In the genomic region with DNA sequence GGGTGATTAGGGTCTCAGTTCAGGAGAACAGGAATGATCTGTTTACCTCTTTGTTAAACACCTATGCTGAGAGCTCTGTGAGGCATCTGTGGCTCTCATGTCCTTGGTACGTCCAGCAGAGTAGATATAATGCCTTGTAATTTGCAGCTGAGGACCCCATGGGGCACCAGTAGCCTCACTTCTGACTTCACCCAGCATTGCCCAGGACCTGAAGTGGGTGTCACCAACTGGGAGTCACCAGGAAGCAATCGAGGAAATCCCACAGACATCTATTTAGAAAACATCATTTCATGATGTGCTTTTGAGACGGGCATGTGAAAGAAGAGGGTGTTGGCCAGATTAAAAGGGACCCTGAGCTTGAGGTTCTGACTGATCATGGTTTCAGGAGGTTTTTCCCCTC, we compare ENCODE assay signal across 20 cellular contexts. TPM values are rescaled to one million over a fixed set of nuclear protein-coding genes. Genes with fewer than 3 reads are reported as not detected.
DNase-seq lines count a peak whose midpoint lies in the region; ATAC-seq, FAIRE-seq and TF ChIP-seq lines count a peak whose summit lies in the region.
"Had no signal": no experiment of that assay in that cellular context is flagged by ENCODE, and none has a peak within 500 bp of the region (broad histone marks: within the 10 kb centered on the region; RNA-seq: fewer than 3 reads in every experiment).

No MANE protein-coding gene starts in this region.

- no peaks in the 10 kb centered on the region for H3K9me3 ChIP-seq in colonic mucosa
- H3K9me3 ChIP-seq in mucosa of rectum (ENCODE audit: control insufficient read depth in 2 of 2, low read length in 2 of 2): no peaks in the 10 kb centered on the region
- H3K9me3 ChIP-seq in transverse colon: no peaks in the 10 kb centered on the region
- H3K9me3 ChIP-seq in CD4-positive, alpha-beta T cell (ENCODE audit: control insufficient read depth, low read length): no peaks in the 10 kb centered on the region
- H3K9me3 ChIP-seq: BLaER1 treated with 17β-estradiol and CSF1 and Interleukin-3, amounts not matched to agents 10 nM and 100 nM had no signal

- no peak for TF ChIP-seq EP300 in transverse colon (IDR thresholded peaks at IDR 0.05; ENCODE audit: low read depth)

- H3K4me1 Mint-ChIP-seq in CD4-positive, alpha-beta T cell (ENCODE audit: low read depth): peaks cover 19% of the 10 kb centered on the region

- in situ Hi-C loops in transverse colon (cut with MboI; ENCODE audit: low pct_ligation_motif_present in 1 of 4, low pct_unique_long_range_greater_than_20kb in 1 of 4, low sequenced_read_pairs in 3 of 4): no loop called here

- no peak overlapping the region for H3K4me3 ChIP-seq in colonic mucosa
- H3K4me3 ChIP-seq in mucosa of rectum (ENCODE audit: low read length in 2 of 2): peak overlapping the region; percentile 51 to 59
- no peak overlapping the region for H3K4me3 ChIP-seq in transverse colon
- H3K4me3 ChIP-seq: BLaER1 treated with 17β-estradiol and CSF1 and Interleukin-3, amounts not matched to agents 10 nM and 100 nM; K562 had no signal

- H3K4me3 Mint-ChIP-seq in CD4-positive, alpha-beta T cell: no peak overlapping the region
- H3K4me3 Mint-ChIP-seq: HFFc6 had no signal

- TF ChIP-seq CTCF in colonic mucosa (IDR thresholded peaks at IDR 0.05) (no peak), transverse colon (IDR thresholded peaks at IDR 0.05) (no peak)
- no peak for TF ChIP-seq CTCF in CD4-positive, alpha-beta T cell (IDR thresholded peaks at IDR 0.05)

- intact Hi-C loops in colonic mucosa (cut with DNase I): no loop called here
- intact Hi-C loops in transverse colon (cut with DNase I; ENCODE audit: low total_unique reads): no loop called here
- intact Hi-C loops in CD4-positive, alpha-beta T cell (cut with DNase I, micrococcal nuclease): no loop called here

- TF ChIP-seq POLR2A in transverse colon (IDR thresholded peaks at IDR 0.05): no peak

- H3K9ac ChIP-seq in colonic mucosa (ENCODE audit: low read depth in 2 of 2, low read length in 2 of 2) (peak overlapping the region in 1 of 2 donors; percentile 65), mucosa of rectum (ENCODE audit: low read depth in 1 of 2, low read length in 2 of 2) (peak overlapping the region; percentile 34 to 54)
- H3K9ac ChIP-seq: BLaER1 treated with 17β-estradiol and CSF1 and Interleukin-3, amounts not matched to agents 10 nM and 100 nM had no signal

- H3K27ac ChIP-seq in colonic mucosa: peak overlapping the region; percentile 89
- peak overlapping the region; percentile 89 to 93 for H3K27ac ChIP-seq in mucosa of rectum (ENCODE audit: low read depth in 2 of 2, low read length in 2 of 2)
- peak overlapping the region; percentile 79 to 85 (median 82) for H3K27ac ChIP-seq in transverse colon
- no peak overlapping the region for H3K27ac ChIP-seq in CD4-positive, alpha-beta T cell (ENCODE audit: low read depth, low read length)
- H3K27ac ChIP-seq: BLaER1 treated with 17β-estradiol and CSF1 and Interleukin-3, amounts not matched to agents 10 nM and 100 nM; HL-60 had no signal

- peak; percentile 67 for FAIRE-seq in HTR-8/SVneo (lab: Jason Lieb, UNC)
- FAIRE-seq: G401.6, GM12891, H1, K562 had no signal

- no peak for ATAC-seq in CD4-positive, alpha-beta T cell (ENCODE audit: poor library complexity)
- ATAC-seq in GM19324 (IDR thresholded peaks at IDR 0.05; ENCODE audit: low FRiP score, unreplicated experiment): no peak
- ATAC-seq in HG03521 (IDR thresholded peaks at IDR 0.05; ENCODE audit: unreplicated experiment): no peak

- POLR2A ChIA-PET in CD4-positive, alpha-beta T cell (lab: Charles Lee): no interaction called here

- CTCF ChIA-PET in CD4-positive, alpha-beta T cell (lab: Charles Lee): no interaction called here

- H3K27ac Mint-ChIP-seq in CD4-positive, alpha-beta T cell: no peak overlapping the region
- H3K27ac Mint-ChIP-seq: HFFc6 had no signal

- H3K9me3 Mint-ChIP-seq in CD4-positive, alpha-beta T cell: no peaks in the 10 kb centered on the region

- peaks cover 7% of the 10 kb centered on the region for H3K27me3 Mint-ChIP-seq in CD4-positive, alpha-beta T cell

- H3K27me3 ChIP-seq in colonic mucosa (no peaks in the 10 kb centered on the region), mucosa of rectum (ENCODE audit: control insufficient read depth in 2 of 2, insufficient read depth in 2 of 2, low read length in 2 of 2) (no peaks in the 10 kb centered on the region), transverse colon (peaks cover 6% of the 10 kb centered on the region)
- no peaks in the 10 kb centered on the region for H3K27me3 ChIP-seq in CD4-positive, alpha-beta T cell (ENCODE audit: control insufficient read depth, insufficient read depth, low read length)
- H3K27me3 ChIP-seq: BLaER1 treated with 17β-estradiol and CSF1 and Interleukin-3, amounts not matched to agents 10 nM and 100 nM had no signal

- H3K4me1 ChIP-seq in colonic mucosa: no peaks in the 10 kb centered on the region
- peaks cover 22 to 24% of the 10 kb centered on the region in 2 donors for H3K4me1 ChIP-seq in mucosa of rectum (ENCODE audit: control insufficient read depth in 2 of 2, insufficient read depth in 2 of 2, low read length in 2 of 2)
- H3K4me1 ChIP-seq in transverse colon: peaks cover 0 to 26% (median 16%) of the 10 kb centered on the region in 4 donors
- H3K4me1 ChIP-seq: BLaER1 treated with 17β-estradiol and CSF1 and Interleukin-3, amounts not matched to agents 10 nM and 100 nM had no signal

- WGBS in transverse colon (ENCODE audit: low coverage in 1 of 2), 2 donors: 42% methylated on average over 3 of the region's 3 CpGs; no CpG with 5 or more reads in 1 of the 2 donors

- H3K36me3 Mint-ChIP-seq in CD4-positive, alpha-beta T cell (ENCODE audit: low read depth): no peaks in the 10 kb centered on the region
- H3K36me3 Mint-ChIP-seq: CD4-positive, CD25-positive, alpha-beta regulatory T cell had no signal

- DNase-seq in HTR-8/SVneo (ENCODE audit: insufficient read length, low spot score): no peak
- DNase-seq in colonic mucosa: no peak
- DNase-seq in transverse colon: peak; percentile 22
- DNase-seq in CD4-positive, alpha-beta T cell: no peak
- DNase-seq: ACHN, DMS79 treated with DMSO at 0.1 percent for 48 hours, EL, HCEC 1CT, HFFc6 had no signal

- H3K36me3 ChIP-seq in colonic mucosa: no peaks in the 10 kb centered on the region
- peaks cover 0 to 5% of the 10 kb centered on the region in 2 donors for H3K36me3 ChIP-seq in mucosa of rectum (ENCODE audit: control insufficient read depth in 2 of 2, insufficient read depth in 2 of 2, low read length in 2 of 2)
- H3K36me3 ChIP-seq in transverse colon: no peaks in the 10 kb centered on the region
- H3K36me3 ChIP-seq: BLaER1 treated with 17β-estradiol and CSF1 and Interleukin-3, amounts not matched to agents 10 nM and 100 nM had no signal

RNA-seq across cellular contexts. Expression of a gene that starts 8.8 kb away (rescaled TPM):
- 10 to 100 TPM; 11.7 to 28.8 TPM for total RNA-seq in colonic mucosa
- total RNA-seq in transverse colon: 100 to 1,000 TPM in 1 of 4 donors, 10 to 100 TPM in 3; 13.1 to 127 (median 76.8) TPM
- total RNA-seq in CD4-positive, alpha-beta T cell: 1 to 10 TPM; 1.0 to 1.4 TPM
- total RNA-seq: A172, HFFc6, K562 had no signal

Comparison
In these comparisons a context has a peak if more than half of its experiments do, and no peak if none do; other contexts are left out.
1. H3K4me3 ChIP-seq: peak in mucosa of rectum (2 of 2); none in colonic mucosa (single experiment) and transverse colon (0 of 4).
2. RNA of a gene that starts 8.8 kb away (total RNA-seq): 13.1 to 127 TPM in transverse colon and 11.7 to 28.8 TPM in colonic mucosa; 1.0 to 1.4 TPM in CD4-positive, alpha-beta T cell; every median in the first group is over 4 times any median in the second.